Comparison of ENCODE assay signal across 8 cellular contexts in genomic region chr12:6209428-6209827, GRCh38. TPM values are rescaled to one million over a fixed set of nuclear protein-coding genes. Genes with fewer than 3 reads are reported as not detected.
DNase-seq lines count a peak whose midpoint lies in the region; ATAC-seq and TF ChIP-seq lines count a peak whose summit lies in the region.
"Not testable (repeated sequence)": the region's sequence is repeated elsewhere in the genome, so short reads cannot be mapped to it uniquely, and the experiment has no call there.

No MANE protein-coding gene starts in this region.

- not testable (repeated sequence) for BruUV-seq in PC-9 (replicated peaks; lab: Mats Ljungman, UMichigan)

- H2BK120ac ChIP-seq in trophoblast cell (ENCODE audit: insufficient read depth, low read length, poor library complexity) = not testable (repeated sequence)

- intact Hi-C loops in PC-9 (cut with micrococcal nuclease; ENCODE audit: unreplicated experiment); colonic mucosa (cut with DNase I); lower lobe of right lung (cut with DNase I); uterus (cut with DNase I; ENCODE audit: low total_unique reads): not testable (repeated sequence)

- POLR2A ChIA-PET in PC-9 (lab: Charles Lee; ENCODE audit: unreplicated experiment) = not testable (repeated sequence)

- not testable (repeated sequence) for TF ChIP-seq EP300 in suprapubic skin (IDR thresholded peaks at IDR 0.05)

- H4K8ac ChIP-seq in trophoblast cell (ENCODE audit: low read depth, low read length) = not testable (repeated sequence)

- H3K9me3 ChIP-seq in BLaER1 treated with 17β-estradiol and CSF1 and Interleukin-3, amounts not matched to agents 10 nM and 100 nM (replicated peaks in 1 of 11); PC-9 (ENCODE audit: insufficient read depth, low read depth); colonic mucosa; lower lobe of right lung; trophoblast cell (ENCODE audit: insufficient read depth, low read depth, low read length); suprapubic skin; uterus: not testable (repeated sequence)

- H3K27ac ChIP-seq in BLaER1 treated with 17β-estradiol and CSF1 and Interleukin-3, amounts not matched to agents 10 nM and 100 nM = peak overlapping the region in 10 of 11 experiments; percentile 43 to 98 (median 94); a peak in 19 of 22 replicates
- H3K27ac ChIP-seq in PC-9 (peak overlapping the region; percentile 13; the same call in 1 of the 2 replicates), colonic mucosa (peak overlapping the region; percentile 64), lower lobe of right lung (peak overlapping the region; percentile 69), suprapubic skin (peak overlapping the region; percentile 99), uterus (peak overlapping the region; percentile 80 to 95)
- not testable (repeated sequence) for H3K27ac ChIP-seq in trophoblast cell (ENCODE audit: low read depth, low read length)

- WGBS in trophoblast cell (ENCODE audit: extremely low coverage, insufficient coverage, insufficient read length) = no CpG with 5 or more reads among the region's 4 CpGs
- WGBS in suprapubic skin = 85% methylated on average over 4 of the region's 4 CpGs

- H2AFZ ChIP-seq in PC-9; trophoblast cell (ENCODE audit: insufficient read depth, low read length, poor library complexity): not testable (repeated sequence)

- H3K18ac ChIP-seq in trophoblast cell (ENCODE audit: low read length) = not testable (repeated sequence)

- H3K79me2 ChIP-seq in PC-9 (ENCODE audit: low read depth) = peaks cover 99% of the 10 kb centered on the region
- peaks cover 11% of the 10 kb centered on the region for H3K79me2 ChIP-seq in trophoblast cell (ENCODE audit: control insufficient read depth, insufficient read depth, low read length, poor library complexity)

- not testable (repeated sequence) for H2BK5ac ChIP-seq in trophoblast cell (ENCODE audit: low read depth, low read length, poor library complexity)

- TF ChIP-seq CTCF in PC-9 (conservative IDR thresholded peaks at IDR 0.05); colonic mucosa (IDR thresholded peaks at IDR 0.05); fibroblast of villous mesenchyme (IDR thresholded peaks at IDR 0.05; ENCODE audit: insufficient read depth, low read depth, low read length); lower lobe of right lung (IDR thresholded peaks at IDR 0.05); suprapubic skin (IDR thresholded peaks at IDR 0.05); uterus (IDR thresholded peaks at IDR 0.05): not testable (repeated sequence)

- CTCF ChIA-PET in PC-9 (lab: Charles Lee) = not testable (repeated sequence)

- not testable (repeated sequence) for H3K14ac ChIP-seq in trophoblast cell (ENCODE audit: low read length)

- H2BK12ac ChIP-seq in trophoblast cell (ENCODE audit: low read length) = not testable (repeated sequence)

- peaks cover 46 to 97% (median 76%) of the 10 kb centered on the region in 11 experiments for H3K36me3 ChIP-seq in BLaER1 treated with 17β-estradiol and CSF1 and Interleukin-3, amounts not matched to agents 10 nM and 100 nM
- H3K36me3 ChIP-seq in PC-9 (ENCODE audit: low read depth) = peaks cover 17% of the 10 kb centered on the region; the same call in 1 of the 2 replicates
- not testable (repeated sequence) for H3K36me3 ChIP-seq in colonic mucosa, uterus
- peaks cover 37% of the 10 kb centered on the region for H3K36me3 ChIP-seq in lower lobe of right lung
- H3K36me3 ChIP-seq in trophoblast cell (ENCODE audit: control insufficient read depth in 1 of 2, insufficient read depth in 2 of 2, low read length in 2 of 2) = peaks cover 30 to 32% of the 10 kb centered on the region in 2 experiments
- peaks cover 13% of the 10 kb centered on the region for H3K36me3 ChIP-seq in suprapubic skin

- H4K91ac ChIP-seq in trophoblast cell (ENCODE audit: low read depth, low read length) = not testable (repeated sequence)

- H4K12ac ChIP-seq in trophoblast cell (ENCODE audit: low read depth, low read length) = not testable (repeated sequence)

- H3K4me1 ChIP-seq in BLaER1 treated with 17β-estradiol and CSF1 and Interleukin-3, amounts not matched to agents 10 nM and 100 nM = peaks cover 100% of the 10 kb centered on the region in 10 experiments
- H3K4me1 ChIP-seq in PC-9 (replicated peaks; ENCODE audit: insufficient read depth) (peaks cover 41% of the 10 kb centered on the region), colonic mucosa (peaks cover 50% of the 10 kb centered on the region), lower lobe of right lung (peaks cover 92% of the 10 kb centered on the region), trophoblast cell (ENCODE audit: control insufficient read depth in 1 of 2, insufficient read depth in 2 of 2, low read length in 2 of 2) (peaks cover 27 to 30% of the 10 kb centered on the region in 2 experiments), suprapubic skin (peaks cover 100% of the 10 kb centered on the region), uterus (peaks cover 34 to 40% of the 10 kb centered on the region in 2 donors)

- H3K23ac ChIP-seq in trophoblast cell (ENCODE audit: low read length) = not testable (repeated sequence)

- not testable (repeated sequence) for ATAC-seq in lower lobe of right lung

- not testable (repeated sequence) for TF ChIP-seq POLR2A in suprapubic skin (IDR thresholded peaks at IDR 0.05); uterus (IDR thresholded peaks at IDR 0.05)

- peak overlapping the region; percentile 86 to 100 (median 99) for H3K4me2 ChIP-seq in BLaER1 treated with 17β-estradiol and CSF1 and Interleukin-3, amounts not matched to agents 10 nM and 100 nM
- not testable (repeated sequence) for H3K4me2 ChIP-seq in PC-9; trophoblast cell (ENCODE audit: low read length)

- not testable (repeated sequence) for H3K9me2 ChIP-seq in PC-9 (ENCODE audit: insufficient read depth)

- not testable (repeated sequence) for H3K27me3 ChIP-seq in BLaER1 treated with 17β-estradiol and CSF1 and Interleukin-3, amounts not matched to agents 10 nM and 100 nM; PC-9 (ENCODE audit: insufficient read depth, low read depth); colonic mucosa; lower lobe of right lung (ENCODE audit: low read depth); trophoblast cell (ENCODE audit: insufficient read depth, low read length); suprapubic skin; uterus

- not testable (repeated sequence) for H2AK5ac ChIP-seq in trophoblast cell (ENCODE audit: low read length)

- peak overlapping the region in 5 of 10 experiments; percentile 7 to 47 (median 32); a peak in 6 of 20 replicates for H3K4me3 ChIP-seq in BLaER1 treated with 17β-estradiol and CSF1 and Interleukin-3, amounts not matched to agents 10 nM and 100 nM
- H3K4me3 ChIP-seq in PC-9; colonic mucosa; fibroblast of villous mesenchyme (ENCODE audit: low read depth, low read length); lower lobe of right lung; trophoblast cell (ENCODE audit: low read depth, low read length); suprapubic skin; uterus: not testable (repeated sequence)

- H3K9ac ChIP-seq in BLaER1 treated with 17β-estradiol and CSF1 and Interleukin-3, amounts not matched to agents 10 nM and 100 nM = peak overlapping the region; percentile 38 to 98 (median 66); a peak in 17 of 22 replicates
- H3K9ac ChIP-seq in colonic mucosa (ENCODE audit: low read depth in 2 of 2, low read length in 2 of 2) = peak overlapping the region; percentile 36 to 69
- not testable (repeated sequence) for H3K9ac ChIP-seq in trophoblast cell (ENCODE audit: low read length)

- peaks cover 11% of the 10 kb centered on the region; the same call in 1 of the 2 replicates for H3F3A ChIP-seq in PC-9 (ENCODE audit: insufficient read depth, low read depth)

- not testable (repeated sequence) for H3K79me1 ChIP-seq in trophoblast cell (ENCODE audit: low read length)

- H3K4ac ChIP-seq in trophoblast cell (ENCODE audit: low read depth, low read length) = peak overlapping the region; percentile 23

- peaks cover 0 to 100% (median 23%) of the 10 kb centered on the region in 11 experiments; a peak in 14 of 22 replicates for H4K20me1 ChIP-seq in BLaER1 treated with 17β-estradiol and CSF1 and Interleukin-3, amounts not matched to agents 10 nM and 100 nM
- H4K20me1 ChIP-seq in PC-9 (ENCODE audit: insufficient read depth) = not testable (repeated sequence)

- DNase-seq in PC-9 = peak in 1 of 2 experiments; percentile 5
- not testable (repeated sequence) for DNase-seq in colonic mucosa; lower lobe of right lung; trophoblast cell; suprapubic skin (ENCODE audit: low spot score in 2 of 2); uterus
- DNase-seq in fibroblast of villous mesenchyme (ENCODE audit: low read depth) = peak; percentile 70

RNA-seq across cellular contexts. Expression of gene CD9, which starts 9.2 kb away (rescaled TPM):
- 319 and 374 TPM in 2 replicates for total RNA-seq in PC-9 (2021)
- 100 to 1,000 TPM; 589 to 665 TPM for total RNA-seq in colonic mucosa
- total RNA-seq in fibroblast of villous mesenchyme = 120 and 209 TPM in 2 replicates
- 437 TPM for total RNA-seq in lower lobe of right lung
- polyA plus RNA-seq in trophoblast cell (2013) = 675 and 739 TPM in 2 replicates
- total RNA-seq in suprapubic skin = 100 to 1,000 TPM; 420 to 548 (median 475) TPM
- total RNA-seq in uterus = 100 to 1,000 TPM; 161 to 275 (median 207) TPM
